ENCODE assay signal across 8 cellular contexts in genomic region chr13:90968510-90968909, GRCh38.
DNase-seq lines count a peak whose midpoint lies in the region; ATAC-seq and TF ChIP-seq lines count a peak whose summit lies in the region.

No MANE protein-coding gene starts in this region.

- in situ Hi-C loops in ACHN (cut with HindIII; ENCODE audit: low pct_ligation_motif_present, low pct_unique_long_range_greater_than_20kb, low sequenced_read_pairs): no loop called here

- peak; percentile 55 for ATAC-seq in GM18505 (IDR thresholded peaks at IDR 0.05; ENCODE audit: unreplicated experiment)
- no peak for ATAC-seq in natural killer cell treated with Interleukin-12 subunit alpha and Interleukin-12 subunit beta and Interleukin-15 and Interleukin-18, amount 100 ng/mL, for 72 hours
- ATAC-seq in HG02571 (IDR thresholded peaks at IDR 0.05; ENCODE audit: unreplicated experiment): no peak

- H3K27ac Mint-ChIP-seq in natural killer cell treated with Interleukin-12 subunit alpha and Interleukin-12 subunit beta and Interleukin-15 and Interleukin-18, amount 100 ng/mL, for 72 hours: no peak overlapping the region

- peak; percentile 57 for DNase-seq in ACHN
- DNase-seq in OCI-M1 (lab: John Stamatoyannopoulos, UW): peak; percentile 67
- DNase-seq in globus pallidus (ENCODE audit: low spot score): peak; percentile 29
- DNase-seq in natural killer cell treated with Interleukin-12 subunit alpha and Interleukin-12 subunit beta and Interleukin-15 and Interleukin-18, amount 100 ng/mL, for 72 hours (ENCODE audit: low spot score): no peak
- DNase-seq in mesenteric fat pad (ENCODE audit: low spot score): no peak
- no peak for DNase-seq in NCI-H1048 (lab: John Stamatoyannopoulos, UW)

- TF ChIP-seq POLR2A in GM18505 (IDR thresholded peaks at IDR 0.05; ENCODE audit: borderline replicate concordance, extremely low read depth, insufficient read depth, insufficient read length): no peak

- H3K4me3 Mint-ChIP-seq in natural killer cell treated with Interleukin-12 subunit alpha and Interleukin-12 subunit beta and Interleukin-15 and Interleukin-18, amount 100 ng/mL, for 72 hours: no peak overlapping the region

- H3K9me3 Mint-ChIP-seq in natural killer cell treated with Interleukin-12 subunit alpha and Interleukin-12 subunit beta and Interleukin-15 and Interleukin-18, amount 100 ng/mL, for 72 hours: peaks cover 7% of the 10 kb centered on the region

- H3K36me3 Mint-ChIP-seq in natural killer cell treated with Interleukin-12 subunit alpha and Interleukin-12 subunit beta and Interleukin-15 and Interleukin-18, amount 100 ng/mL, for 72 hours: no peaks in the 10 kb centered on the region

- no peaks in the 10 kb centered on the region for H3K27me3 Mint-ChIP-seq in natural killer cell treated with Interleukin-12 subunit alpha and Interleukin-12 subunit beta and Interleukin-15 and Interleukin-18, amount 100 ng/mL, for 72 hours

- H3K4me1 Mint-ChIP-seq in natural killer cell treated with Interleukin-12 subunit alpha and Interleukin-12 subunit beta and Interleukin-15 and Interleukin-18, amount 100 ng/mL, for 72 hours (ENCODE audit: low read depth in 2 of 2): no peaks in the 10 kb centered on the region

Comparison
In these comparisons a context has a peak if more than half of its experiments do, and no peak if none do; other contexts are left out.
1. DNase-seq: peak in ACHN (single experiment), OCI-M1 (single experiment) and globus pallidus (single experiment); none in natural killer cell treated with Interleukin-12 subunit alpha and Interleukin-12 subunit beta and Interleukin-15 and Interleukin-18, amount 100 ng/mL, for 72 hours (single experiment), mesenteric fat pad (single experiment) and NCI-H1048 (single experiment).